1 cellular context compared by ENCODE assay signal in genomic region chr3:195543642-195544536, GRCh38.
TF ChIP-seq lines count a peak whose summit lies in the region.

No MANE protein-coding gene starts in this region.

TF ChIP-seq in HepG2, 621 proteins besides CTCF, POLR2A, EP300 and RAD21 (continued from another document and continues in another):
- no peak for TF ChIP-seq SRF (IDR thresholded peaks at IDR 0.05; ENCODE audit: low read depth, low read length)
- TF ChIP-seq JDP2 (CRISPR knock-in tag; IDR thresholded peaks at IDR 0.05; ENCODE audit: borderline replicate concordance): no peak
- no peak for TF ChIP-seq CBFB (CRISPR knock-in tag; IDR thresholded peaks at IDR 0.05)
- no peak for TF ChIP-seq PTBP1 (IDR thresholded peaks at IDR 0.05; ENCODE audit: low read depth, low read length, poor library complexity, severe bottlenecking)
- peak; percentile 48 for TF ChIP-seq ZNF501 (CRISPR knock-in tag; IDR thresholded peaks at IDR 0.05)
- TF ChIP-seq CSRNP1 (CRISPR knock-in tag; IDR thresholded peaks at IDR 0.05): no peak
- no peak for TF ChIP-seq KDM5A (IDR thresholded peaks at IDR 0.05; ENCODE audit: borderline replicate concordance, low read length)
- TF ChIP-seq ISX (CRISPR knock-in tag; conservative IDR thresholded peaks at IDR 0.05): no peak
- TF ChIP-seq PLRG1 (conservative IDR thresholded peaks at IDR 0.05): no peak
- TF ChIP-seq ZNF746 (CRISPR knock-in tag; IDR thresholded peaks at IDR 0.05): no peak
- TF ChIP-seq ZNF205 (CRISPR knock-in tag; IDR thresholded peaks at IDR 0.05): 0 out of 2 replicates have a peak, but pooled peaks have one; percentile 24
- TF ChIP-seq IRF1 (CRISPR knock-in tag; IDR thresholded peaks at IDR 0.05; ENCODE audit: low read depth): no peak
- TF ChIP-seq ZBTB42 (CRISPR knock-in tag; IDR thresholded peaks at IDR 0.05): no peak
- TF ChIP-seq ZNF749 (CRISPR knock-in tag; IDR thresholded peaks at IDR 0.05; ENCODE audit: borderline replicate concordance): no peak
- no peak for TF ChIP-seq FOSL2 (CRISPR knock-in tag; IDR thresholded peaks at IDR 0.05)
- TF ChIP-seq ZNF614 (CRISPR knock-in tag; IDR thresholded peaks at IDR 0.05; ENCODE audit: borderline replicate concordance): no peak
- TF ChIP-seq HBP1 (CRISPR knock-in tag; IDR thresholded peaks at IDR 0.05; ENCODE audit: low read depth): no peak
- TF ChIP-seq NPAS2 (CRISPR knock-in tag; IDR thresholded peaks at IDR 0.05; ENCODE audit: borderline replicate concordance): no peak
- no peak for TF ChIP-seq POLR2AphosphoS5 (IDR thresholded peaks at IDR 0.05; ENCODE audit: low read depth, low read length)
- TF ChIP-seq ZNF687 (CRISPR knock-in tag; IDR thresholded peaks at IDR 0.05): peak; percentile 0; the same call in 1 of the 2 replicates
- no peak for TF ChIP-seq KAT2B (IDR thresholded peaks at IDR 0.05; ENCODE audit: borderline replicate concordance, low read depth, low read length)
- TF ChIP-seq E2F2 (CRISPR knock-in tag; IDR thresholded peaks at IDR 0.05; ENCODE audit: borderline replicate concordance): no peak
- TF ChIP-seq ZNF878 (CRISPR knock-in tag; IDR thresholded peaks at IDR 0.05): no peak
- TF ChIP-seq ZNF382 (CRISPR knock-in tag; IDR thresholded peaks at IDR 0.05; ENCODE audit: borderline replicate concordance): no peak
- TF ChIP-seq ZNF362 (CRISPR knock-in tag; IDR thresholded peaks at IDR 0.05; ENCODE audit: borderline replicate concordance): no peak
- no peak for TF ChIP-seq ZNF33A (CRISPR knock-in tag; IDR thresholded peaks at IDR 0.05; ENCODE audit: borderline replicate concordance)
- TF ChIP-seq TEAD3 (CRISPR knock-in tag; optimal IDR thresholded peaks at IDR 0.05; ENCODE audit: borderline replicate concordance): no peak
- no peak for TF ChIP-seq DNMT1 (CRISPR knock-in tag; IDR thresholded peaks at IDR 0.05)
- TF ChIP-seq SIN3B (IDR thresholded peaks at IDR 0.05; ENCODE audit: low read length): no peak
- no peak for TF ChIP-seq ONECUT2 (CRISPR knock-in tag; IDR thresholded peaks at IDR 0.05)
- no peak for TF ChIP-seq ZNF512 (CRISPR knock-in tag; IDR thresholded peaks at IDR 0.05)
- TF ChIP-seq THAP9 (CRISPR knock-in tag; IDR thresholded peaks at IDR 0.05; ENCODE audit: borderline replicate concordance): no peak
- TF ChIP-seq CCDC6 (CRISPR knock-in tag; IDR thresholded peaks at IDR 0.05): no peak
- no peak for TF ChIP-seq AKAP8 (CRISPR knock-in tag; IDR thresholded peaks at IDR 0.05)
- TF ChIP-seq AFF4 (CRISPR knock-in tag; IDR thresholded peaks at IDR 0.05): no peak
- no peak for TF ChIP-seq ZNF883 (CRISPR knock-in tag; IDR thresholded peaks at IDR 0.05; ENCODE audit: not compliant biosample characterization)
- no peak for TF ChIP-seq HNRNPH1 (optimal IDR thresholded peaks at IDR 0.05; ENCODE audit: low read depth, low read length)
- TF ChIP-seq KDM1A (CRISPR knock-in tag; IDR thresholded peaks at IDR 0.05): no peak
- no peak for TF ChIP-seq BCLAF1 (IDR thresholded peaks at IDR 0.05)
- no peak for TF ChIP-seq ZNF264 (CRISPR knock-in tag; IDR thresholded peaks at IDR 0.05)
